In genomic region chr19:16659832-16660708, GRCh38 we compare ENCODE assay signal across 8 cellular contexts. TPM values are rescaled to one million over a fixed set of nuclear protein-coding genes. Genes with fewer than 3 reads are reported as not detected.
DNase-seq lines count a peak whose midpoint lies in the region; ATAC-seq and TF ChIP-seq lines count a peak whose summit lies in the region.

Gene SMIM7 (minus strand): TSS chr19:16660144. CDS start chr19:16660110, 34 bp downstream.

- H3K36me3 ChIP-seq in heart right ventricle, result peaks cover 0 to 41% (median 14%) of the 10 kb centered on the region in 9 donors
- peaks cover 7 to 36% (median 23%) of the 10 kb centered on the region in 4 donors for H3K36me3 ChIP-seq in upper lobe of left lung

- peak; percentile 17 to 95 (median 42) for TF ChIP-seq POLR2A in upper lobe of left lung (IDR thresholded peaks at IDR 0.05)

- TF ChIP-seq CTCF in GM13976 (IDR thresholded peaks at IDR 0.05; ENCODE audit: borderline replicate concordance, control extremely low read depth, extremely low read depth, insufficient read depth, missing control alignments) (no peak), heart right ventricle (IDR thresholded peaks at IDR 0.05) (peak in 5 of 9 donors; percentile 14 to 51 (median 39)), upper lobe of left lung (IDR thresholded peaks at IDR 0.05) (peak in 2 of 6 experiments; percentile 3 to 43)

- in situ Hi-C loops in GM13976 (cut with MboI; ENCODE audit: low sequenced_read_pairs, unreplicated experiment), result no loop called here

- DNase-seq in GM13976 (ENCODE audit: low spot score) (peak; percentile 99), NCI-H146 treated with DMSO at 0.1 percent for 48 hours (lab: John Stamatoyannopoulos, UW; ENCODE audit: unreplicated experiment) (peak; percentile 98), amniotic epithelial cell (ENCODE audit: low read depth) (peak; percentile 98), heart right ventricle (peak; percentile 99), posterior cingulate gyrus (peak; percentile 97 to 100 (median 99)), upper lobe of left lung (peak; percentile 98)

- 1% methylated on average over 58 to 60 of the region's 60 CpGs for WGBS in heart right ventricle, 2 donors
- 0 to 1% methylated on average over 14 to 39 of the region's 60 CpGs for WGBS in upper lobe of left lung, 2 donors

- peaks cover 11 to 65% (median 51%) of the 10 kb centered on the region in 9 donors for H3K4me1 ChIP-seq in heart right ventricle
- H3K4me1 ChIP-seq in upper lobe of left lung, result peaks cover 27 to 53% (median 31%) of the 10 kb centered on the region in 4 donors

- no peak for TF ChIP-seq EP300 in upper lobe of left lung (IDR thresholded peaks at IDR 0.05)

- ATAC-seq in HG02870 (IDR thresholded peaks at IDR 0.05; ENCODE audit: unreplicated experiment) (peak; percentile 92), heart right ventricle (peak; percentile 97 to 99 (median 98)), upper lobe of left lung (ENCODE audit: low FRiP score in 2 of 2) (peak; percentile 99 to 100)

- H3K27ac ChIP-seq in heart right ventricle (peak within 1 kb of the TSS; percentile 82 to 98 (median 92)), upper lobe of left lung (peak within 1 kb of the TSS; percentile 84 to 98 (median 91))

- H3K4me3 ChIP-seq in heart right ventricle (peak within 1 kb of the TSS; percentile 59 to 97 (median 76)), upper lobe of left lung (peak within 1 kb of the TSS; percentile 53 to 90 (median 84))

- H3K27me3 ChIP-seq in heart right ventricle (no peaks in the 10 kb centered on the region), upper lobe of left lung (no peaks in the 10 kb centered on the region)

- intact Hi-C loops in T-helper 1 cell treated with Interleukin-12 subunit alpha and Interleukin-12 subunit beta and Interleukin-4 antibody, amounts not matched to agents 30 ng/mL and 1 ng/mL, for 36 hours (cut with micrococcal nuclease), result loop anchor here (1.0 kb wide), 10 partner anchors 32 to 677 kb away; partner anchors contain the start of genes C19orf44, CALR3, CHERP and GTPBP3
- intact Hi-C loops in heart right ventricle (cut with DNase I), result loop anchor here in 3 of 10 donors (2.0 kb wide), 2 partner anchors 31 to 87 kb away; partner anchors contain the start of genes MED26 (in 2 of the 3) and SLC35E1 (in 1 of the 3)
- intact Hi-C loops in posterior cingulate gyrus (cut with DNase I), result loop anchor here (1.0 kb wide), 3 partner anchors 32 to 118 kb away; partner anchors contain the start of genes CHERP, MED26 and SLC35E1

- H3K9me3 ChIP-seq in heart right ventricle (no peaks in the 10 kb centered on the region), upper lobe of left lung (no peaks in the 10 kb centered on the region)

RNA-seq across cellular contexts. Expression of gene SMIM7, which starts in this region (rescaled TPM):
- 59.1 and 71.3 TPM in 2 replicates for total RNA-seq in T-helper 1 cell treated with Interleukin-12 subunit alpha and Interleukin-12 subunit beta and Interleukin-4 antibody, amounts not matched to agents 30 ng/mL and 1 ng/mL, for 36 hours
- total RNA-seq in heart right ventricle (10 to 100 TPM; 32.0 to 43.2 (median 37.4) TPM), upper lobe of left lung (100 to 1,000 TPM in 1 of 6 donors, 10 to 100 TPM in 5; 71.8 to 129 (median 80.4) TPM)
- 10 to 100 TPM; 41.8 to 68.1 TPM for polyA plus RNA-seq in heart right ventricle

Comparison
In these comparisons a context has a peak if more than half of its experiments do, and no peak if none do; other contexts are left out.
1. Peak in every context shown above with its lines: DNase-seq, ATAC-seq, H3K4me3 ChIP-seq and H3K27ac ChIP-seq.